In the genomic region with DNA sequence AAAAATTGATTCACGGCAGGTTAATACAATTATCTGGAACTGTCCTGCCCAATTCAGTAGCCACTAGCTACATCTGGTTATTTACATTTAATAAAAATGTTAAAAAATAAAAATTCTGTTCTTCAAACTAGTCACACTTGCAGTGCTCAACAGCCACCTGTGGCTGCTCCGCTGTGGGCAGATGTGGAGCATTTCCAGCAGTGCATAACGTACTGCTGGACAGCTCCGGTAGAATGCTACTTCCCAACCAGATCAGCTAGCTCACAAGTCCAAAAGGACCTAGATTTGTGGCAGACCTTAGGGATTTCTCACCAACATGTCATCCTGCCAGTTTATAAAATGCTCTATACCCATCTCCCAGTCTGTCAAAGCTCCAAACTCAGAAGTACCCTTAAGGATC, we compare ENCODE assay signal across 21 cellular contexts. TPM values are rescaled to one million over a fixed set of nuclear protein-coding genes. Genes with fewer than 3 reads are reported as not detected.
A peak's percentile ranks its signal among the peaks of the same experiment; 100 is the strongest.
DNase-seq lines count a peak whose midpoint lies in the region; ATAC-seq, FAIRE-seq and TF ChIP-seq lines count a peak whose summit lies in the region.
"Had no signal": no experiment of that assay in that cellular context is flagged by ENCODE, and none has a peak within 500 bp of the region (broad histone marks: within the 10 kb centered on the region; RNA-seq: fewer than 3 reads in every experiment).

No MANE protein-coding gene starts in this region.

- TF ChIP-seq POLR2A in A549 (IDR thresholded peaks at IDR 0.05; ENCODE audit: low read length), result no peak
- TF ChIP-seq POLR2A in lower leg skin (IDR thresholded peaks at IDR 0.05), result no peak

- no peak for ATAC-seq in A549
- ATAC-seq in effector memory CD8-positive, alpha-beta T cell (replicated peaks), result no peak
- ATAC-seq in activated naive CD8-positive, alpha-beta T cell treated with anti-CD3 and anti-CD28 coated beads, Interleukin-2, amount 50 U/mL, for 24 hours, result no peak

- no peaks in the 10 kb centered on the region for H3K27me3 Mint-ChIP-seq in CD8-positive, alpha-beta memory T cell
- no peaks in the 10 kb centered on the region for H3K27me3 Mint-ChIP-seq in effector memory CD8-positive, alpha-beta T cell
- no peaks in the 10 kb centered on the region for H3K27me3 Mint-ChIP-seq in activated naive CD8-positive, alpha-beta T cell treated with anti-CD3 and anti-CD28 coated beads, Interleukin-2, amount 50 U/mL, for 24 hours

- CTCF ChIA-PET in A549 (lab: Yijun Ruan, JAX), result interaction anchor here (0.7 to 1.4 kb wide), 5 partner anchors 8 to 53 kb away, joined by 3 read pairs; no protein-coding TSS in a partner anchor
- CTCF ChIA-PET in CD8-positive, alpha-beta memory T cell (lab: Charles Lee), result no interaction called here

- no peak for TF ChIP-seq RAD21 in A549 (conservative IDR thresholded peaks at IDR 0.05 in 1 of 2, IDR thresholded peaks at IDR 0.05 in 1 of 2)

- peaks cover 6 to 66% (median 21%) of the 10 kb centered on the region in 3 donors for H3K36me3 Mint-ChIP-seq in CD8-positive, alpha-beta memory T cell
- peaks cover 60% of the 10 kb centered on the region for H3K36me3 Mint-ChIP-seq in effector memory CD8-positive, alpha-beta T cell (ENCODE audit: insufficient read depth)
- peaks cover 47% of the 10 kb centered on the region for H3K36me3 Mint-ChIP-seq in activated naive CD8-positive, alpha-beta T cell treated with anti-CD3 and anti-CD28 coated beads, Interleukin-2, amount 50 U/mL, for 24 hours (ENCODE audit: low read depth)

- intact Hi-C loops in lower leg skin (cut with DNase I; ENCODE audit: low total_unique reads), result no loop called here

- no peak overlapping the region for H3K4me2 ChIP-seq in A549
- H3K4me2 ChIP-seq: PC-9 had no signal

- TF ChIP-seq CTCF in A549 (IDR thresholded peaks at IDR 0.05) (no peak), lower leg skin (IDR thresholded peaks at IDR 0.05) (no peak)

- no peak for TF ChIP-seq EP300 in A549 (IDR thresholded peaks at IDR 0.05)

- no peak overlapping the region for H3K4me3 Mint-ChIP-seq in CD8-positive, alpha-beta memory T cell
- no peak overlapping the region for H3K4me3 Mint-ChIP-seq in effector memory CD8-positive, alpha-beta T cell
- H3K4me3 Mint-ChIP-seq in activated naive CD8-positive, alpha-beta T cell treated with anti-CD3 and anti-CD28 coated beads, Interleukin-2, amount 50 U/mL, for 24 hours, result no peak overlapping the region

- H3K36me3 ChIP-seq in CD8-positive, alpha-beta memory T cell (ENCODE audit: insufficient read depth, low read length), result peaks cover 25% of the 10 kb centered on the region

- H3K4me1 ChIP-seq in A549, result no peaks in the 10 kb centered on the region
- H3K4me1 ChIP-seq in CD8-positive, alpha-beta memory T cell (ENCODE audit: insufficient read depth, low read length), result no peaks in the 10 kb centered on the region

- WGBS in A549 (ENCODE audit: missing lambda C conversion rate), result 93% methylated on average over 4 of the region's 4 CpGs
- 89 to 92% methylated on average over 4 of the region's 4 CpGs for WGBS in lower leg skin, 2 donors

- H3K27me3 ChIP-seq in CD8-positive, alpha-beta memory T cell (ENCODE audit: insufficient read depth, low read length, poor library complexity, severe bottlenecking), result no peaks in the 10 kb centered on the region

- DNase-seq in A549 (ENCODE audit: low read depth in 1 of 2, low spot score in 1 of 2) (no peak), dermis blood vessel endothelial cell (no peak), lower leg skin (ENCODE audit: low spot score in 2 of 2) (no peak), amygdala (lab: John Stamatoyannopoulos, UW) (no peak)
- no peak for DNase-seq in CD8-positive, alpha-beta memory T cell
- DNase-seq in effector memory CD8-positive, alpha-beta T cell, result no peak
- DNase-seq in activated naive CD8-positive, alpha-beta T cell treated with anti-CD3 and anti-CD28 coated beads, Interleukin-2, amount 50 U/mL, for 24 hours, result no peak
- DNase-seq: Calu3, DMS79, H7, KG1, NCI-H1048, NCI-H1436 treated with DMSO at 0.1 percent for 48 hours, NCI-H2081, NCI-H510A, NCI-H774, PC-9 had no signal

- H3K9me3 ChIP-seq in A549, result no peaks in the 10 kb centered on the region
- H3K9me3 ChIP-seq in CD8-positive, alpha-beta memory T cell (ENCODE audit: low read length), result no peaks in the 10 kb centered on the region

- H3K4me3 ChIP-seq in A549, result no peak overlapping the region
- no peak overlapping the region for H3K4me3 ChIP-seq in CD8-positive, alpha-beta memory T cell (ENCODE audit: low read length)
- no peak overlapping the region for H3K4me3 ChIP-seq in lower leg skin (ENCODE audit: low read depth, poor library complexity, severe bottlenecking)
- H3K4me3 ChIP-seq: PC-9 had no signal

- peaks cover 33 to 53% (median 46%) of the 10 kb centered on the region in 3 donors for H3K4me1 Mint-ChIP-seq in CD8-positive, alpha-beta memory T cell
- H3K4me1 Mint-ChIP-seq in effector memory CD8-positive, alpha-beta T cell (ENCODE audit: low read depth in 2 of 2), result peaks cover 9 to 26% of the 10 kb centered on the region in 2 donors
- peaks cover 5% of the 10 kb centered on the region for H3K4me1 Mint-ChIP-seq in activated naive CD8-positive, alpha-beta T cell treated with anti-CD3 and anti-CD28 coated beads, Interleukin-2, amount 50 U/mL, for 24 hours

- POLR2A ChIA-PET in A549 (lab: Yijun Ruan, JAX), result no interaction called here
- POLR2A ChIA-PET in CD8-positive, alpha-beta memory T cell (lab: Charles Lee), result no interaction called here

- FAIRE-seq in A549 (lab: Jason Lieb, UNC), result no peak
- FAIRE-seq: HTR-8/SVneo had no signal

- no peak overlapping the region for H3K27ac ChIP-seq in A549
- H3K27ac ChIP-seq in CD8-positive, alpha-beta memory T cell (ENCODE audit: low read depth, low read length), result no peak overlapping the region
- H3K27ac ChIP-seq: C4-2B, HL-60, PC-9 had no signal

- H3K9me3 Mint-ChIP-seq in CD8-positive, alpha-beta memory T cell, result no peaks in the 10 kb centered on the region
- H3K9me3 Mint-ChIP-seq in effector memory CD8-positive, alpha-beta T cell, result no peaks in the 10 kb centered on the region
- no peaks in the 10 kb centered on the region for H3K9me3 Mint-ChIP-seq in activated naive CD8-positive, alpha-beta T cell treated with anti-CD3 and anti-CD28 coated beads, Interleukin-2, amount 50 U/mL, for 24 hours

- H3K27ac Mint-ChIP-seq in CD8-positive, alpha-beta memory T cell, result peak overlapping the region in 7 of 8 donors; percentile 8 to 75 (median 50)
- H3K27ac Mint-ChIP-seq in effector memory CD8-positive, alpha-beta T cell, result peak overlapping the region; percentile 21 to 62
- H3K27ac Mint-ChIP-seq in activated naive CD8-positive, alpha-beta T cell treated with anti-CD3 and anti-CD28 coated beads, Interleukin-2, amount 50 U/mL, for 24 hours, result no peak overlapping the region

TF ChIP-seq in PFSK-1, 5 proteins besides CTCF, POLR2A, EP300 and RAD21:
- TF ChIP-seq POLR2AphosphoS5 (IDR thresholded peaks at IDR 0.05; ENCODE audit: low read depth, low read length), result no peak
- TF ChIP-seq, protein P1, sequence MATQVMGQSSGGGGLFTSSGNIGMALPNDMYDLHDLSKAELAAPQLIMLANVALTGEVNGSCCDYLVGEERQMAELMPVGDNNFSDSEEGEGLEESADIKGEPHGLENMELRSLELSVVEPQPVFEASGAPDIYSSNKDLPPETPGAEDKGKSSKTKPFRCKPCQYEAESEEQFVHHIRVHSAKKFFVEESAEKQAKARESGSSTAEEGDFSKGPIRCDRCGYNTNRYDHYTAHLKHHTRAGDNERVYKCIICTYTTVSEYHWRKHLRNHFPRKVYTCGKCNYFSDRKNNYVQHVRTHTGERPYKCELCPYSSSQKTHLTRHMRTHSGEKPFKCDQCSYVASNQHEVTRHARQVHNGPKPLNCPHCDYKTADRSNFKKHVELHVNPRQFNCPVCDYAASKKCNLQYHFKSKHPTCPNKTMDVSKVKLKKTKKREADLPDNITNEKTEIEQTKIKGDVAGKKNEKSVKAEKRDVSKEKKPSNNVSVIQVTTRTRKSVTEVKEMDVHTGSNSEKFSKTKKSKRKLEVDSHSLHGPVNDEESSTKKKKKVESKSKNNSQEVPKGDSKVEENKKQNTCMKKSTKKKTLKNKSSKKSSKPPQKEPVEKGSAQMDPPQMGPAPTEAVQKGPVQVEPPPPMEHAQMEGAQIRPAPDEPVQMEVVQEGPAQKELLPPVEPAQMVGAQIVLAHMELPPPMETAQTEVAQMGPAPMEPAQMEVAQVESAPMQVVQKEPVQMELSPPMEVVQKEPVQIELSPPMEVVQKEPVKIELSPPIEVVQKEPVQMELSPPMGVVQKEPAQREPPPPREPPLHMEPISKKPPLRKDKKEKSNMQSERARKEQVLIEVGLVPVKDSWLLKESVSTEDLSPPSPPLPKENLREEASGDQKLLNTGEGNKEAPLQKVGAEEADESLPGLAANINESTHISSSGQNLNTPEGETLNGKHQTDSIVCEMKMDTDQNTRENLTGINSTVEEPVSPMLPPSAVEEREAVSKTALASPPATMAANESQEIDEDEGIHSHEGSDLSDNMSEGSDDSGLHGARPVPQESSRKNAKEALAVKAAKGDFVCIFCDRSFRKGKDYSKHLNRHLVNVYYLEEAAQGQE (IDR thresholded peaks at IDR 0.05; ENCODE audit: insufficient read depth in 1 of 2, low read depth in 2 of 2, low read length in 2 of 2), result peak; percentile 64 to 85; a peak in 3 of 4 replicates

RNA-seq across cellular contexts. Expression of gene SETX, which starts 42.8 kb away (rescaled TPM):
- polyA plus RNA-seq in A549 (2011; rRNA removed) (29.8 and 34.3 TPM in 2 replicates), A549 (2017; fragmentation: RNase III; extraction: RNeasy Plus Mini Kit Qiagen cat#74134 plus additional on column Dnase treatment) (14.7 to 17.0 TPM (median 15.6 TPM) in 3 replicates)
- polyA plus RNA-seq in A549 (2012; cell fraction: cytosol; rRNA removed), result 7.5 and 8.0 TPM in 2 replicates
- 11.1 and 17.1 TPM in 2 replicates for polyA plus RNA-seq in A549 (2012; cell fraction: nucleus; rRNA removed)
- 51.7 and 54.5 TPM in 2 replicates for polyA minus RNA-seq in A549 (2011; rRNA and poly(A)+ RNA removed)
- total RNA-seq in CD8-positive, alpha-beta memory T cell, result 10 to 100 TPM; 37.3 to 39.3 TPM
- polyA plus RNA-seq in CD8-positive, alpha-beta memory T cell, result 32.4 TPM
- 9.3 TPM for polyA plus RNA-seq in PFSK-1 (2012; ENCODE audit: insufficient read length, low read depth)
- total RNA-seq in dermis blood vessel endothelial cell (92.7 and 123 TPM in 2 replicates), lower leg skin (10 to 100 TPM; 32.8 to 38.7 (median 35.9) TPM)
